8 cellular contexts compared by ENCODE assay signal in genomic region chr21:42309753-42310213, GRCh38. TPM values are rescaled to one million over a fixed set of nuclear protein-coding genes. Genes with fewer than 3 reads are reported as not detected.
DNase-seq lines count a peak whose midpoint lies in the region; ATAC-seq and TF ChIP-seq lines count a peak whose summit lies in the region.

No MANE protein-coding gene starts in this region.

- no peak overlapping the region for H3K27ac ChIP-seq in ascending aorta

- no peak overlapping the region for H3K4me3 ChIP-seq in ascending aorta

- H3K9me3 ChIP-seq in ascending aorta, result no peaks in the 10 kb centered on the region

- peak; percentile 21 for DNase-seq in EL
- peak; percentile 22 for DNase-seq in M059J (ENCODE audit: low read depth)
- peak; percentile 27 to 67 (median 53) for DNase-seq in T-helper 2 cell
- peak in 1 of 2 donors; percentile 70 for DNase-seq in ascending aorta (ENCODE audit: low spot score in 2 of 2)
- peak; percentile 36 for DNase-seq in iPS DF 4.7 (ENCODE audit: extremely low read depth, low spot score)
- DNase-seq in stimulated activated CD4-positive, alpha-beta T cell treated with anti-CD3 and anti-CD28 coated beads, Interleukin-12 subunit alpha, Interleukin-12 subunit beta, amount 100 ng/mL, for 24 hours (ENCODE audit: low read depth in 2 of 2), result peak; percentile 38 to 63

- TF ChIP-seq CTCF in ascending aorta (IDR thresholded peaks at IDR 0.05), result peak; percentile 29 to 49 (median 41)

- no peaks in the 10 kb centered on the region for H3K27me3 ChIP-seq in ascending aorta

- intact Hi-C loops in ascending aorta (cut with DNase I), result no loop called here

- no peaks in the 10 kb centered on the region for H3K36me3 ChIP-seq in ascending aorta

- ATAC-seq in GM21360 (IDR thresholded peaks at IDR 0.05; ENCODE audit: unreplicated experiment) (no peak), GM21825 (IDR thresholded peaks at IDR 0.05; ENCODE audit: unreplicated experiment) (no peak)

- no peaks in the 10 kb centered on the region for H3K4me1 ChIP-seq in ascending aorta

RNA-seq across cellular contexts. Expression of gene TFF3, which starts 5.4 kb away (rescaled TPM):
- total RNA-seq in M059J (2014; rRNA removed; shearing (Covaris generic)), result 0.52 TPM in 1 of 2 replicates, not detected in the other
- total RNA-seq in ascending aorta, result not detected

RNA-seq across cellular contexts. Expression of gene TFF2, which starts 41.0 kb away (rescaled TPM):
- 0.30 TPM in 1 of 2 replicates, not detected in the other for total RNA-seq in M059J (2014; rRNA removed; shearing (Covaris generic))
- total RNA-seq in ascending aorta, result not detected

RNA-seq across cellular contexts. Expression of gene TFF1, which starts 56.6 kb away (rescaled TPM):
- total RNA-seq in M059J (2014; rRNA removed; shearing (Covaris generic)), result not detected in 2 replicates
- total RNA-seq in ascending aorta, result not detected
